In the genomic region with DNA sequence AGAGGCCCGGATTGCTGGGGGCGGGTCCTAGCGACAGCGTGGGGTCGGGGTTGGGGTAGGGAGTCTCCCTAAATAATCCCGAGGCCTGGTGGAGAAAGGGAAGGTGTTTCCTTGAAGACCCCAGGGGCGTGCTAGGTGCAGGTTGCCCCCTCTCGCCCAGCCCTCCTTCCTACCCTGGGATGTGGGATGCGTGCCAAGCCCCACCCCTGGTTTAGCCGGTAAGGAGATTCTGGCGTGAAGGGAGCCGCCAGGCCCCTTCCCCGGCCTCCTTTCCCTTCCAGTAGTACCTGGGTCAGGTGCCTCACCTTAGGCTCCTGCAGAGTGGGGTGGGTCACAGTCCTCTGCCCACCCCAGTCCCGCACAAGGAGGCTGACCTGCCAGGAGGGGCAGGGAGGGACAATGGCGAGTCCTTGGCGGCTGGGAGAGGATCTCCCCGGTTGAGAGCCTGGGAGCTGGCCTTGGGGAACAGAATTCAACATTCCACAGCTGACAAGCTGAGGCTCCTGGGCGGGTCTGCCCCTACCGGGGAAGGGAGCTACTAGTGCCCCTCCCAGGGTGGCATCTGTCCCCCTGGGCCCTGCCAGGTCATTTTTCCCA, we compare ENCODE assay signal across 8 cellular contexts. TPM values are rescaled to one million over a fixed set of nuclear protein-coding genes. Genes with fewer than 3 reads are reported as not detected.
DNase-seq lines count a peak whose midpoint lies in the region; ATAC-seq and TF ChIP-seq lines count a peak whose summit lies in the region.

No MANE protein-coding gene starts in this region.

- peak overlapping the region; percentile 72 for H3K4me3 ChIP-seq in Caco-2 (ENCODE audit: low read depth, low read length)
- H3K4me3 ChIP-seq in IMR-90 (ENCODE audit: insufficient read depth, low read depth, low read length): peak overlapping the region; percentile 76
- H3K4me3 ChIP-seq in iPS-11a (ENCODE audit: low read depth, low read length): peak overlapping the region; percentile 66
- H3K4me3 ChIP-seq in skeletal muscle cell (ENCODE audit: low read depth, low read length): peak overlapping the region; percentile 78

- no peaks in the 10 kb centered on the region for H3K4me1 Mint-ChIP-seq in Caco-2 (ENCODE audit: low read depth, unreplicated experiment)
- peaks cover 60% of the 10 kb centered on the region for H3K4me1 Mint-ChIP-seq in activated naive CD8-positive, alpha-beta T cell treated with anti-CD3 and anti-CD28 coated beads, Interleukin-2, amount 50 U/mL, for 24 hours

- H3K79me1 ChIP-seq in IMR-90 (ENCODE audit: low read depth in 1 of 2, low read length in 2 of 2): peaks cover 4 to 38% of the 10 kb centered on the region in 2 experiments

- ATAC-seq in IMR-90 (ENCODE audit: low read depth) (no peak), HG03196 (IDR thresholded peaks at IDR 0.05; ENCODE audit: unreplicated experiment) (no peak), GM21367 (IDR thresholded peaks at IDR 0.05; ENCODE audit: unreplicated experiment) (no peak)
- no peak for ATAC-seq in activated naive CD8-positive, alpha-beta T cell treated with anti-CD3 and anti-CD28 coated beads, Interleukin-2, amount 50 U/mL, for 24 hours

- 0 out of 2 replicates have a peak overlapping the region, but pooled peaks have one; percentile 41 for H3K23ac ChIP-seq in IMR-90 (ENCODE audit: low read depth, low read length)

- peaks cover 28% of the 10 kb centered on the region for H4K20me1 ChIP-seq in IMR-90 (ENCODE audit: insufficient read depth, low read length)

- BruUV-seq in Caco-2 (replicated peaks; lab: Mats Ljungman, UMichigan) (no TSS peak), IMR-90 (replicated peaks; lab: Mats Ljungman, UMichigan) (no TSS peak)

- dilution Hi-C loops in IMR-90 (cut with HindIII; ENCODE audit: low sequenced_read_pairs, unreplicated experiment): no loop called here

- peak overlapping the region; percentile 85 for H3K9ac ChIP-seq in IMR-90 (ENCODE audit: low read depth, low read length)

- peak overlapping the region; percentile 73 to 92; a peak in 3 of 4 replicates for H4K8ac ChIP-seq in IMR-90 (ENCODE audit: low read depth in 2 of 2, low read length in 2 of 2)

- H3K9me3 ChIP-seq in Caco-2: no peaks in the 10 kb centered on the region
- H3K9me3 ChIP-seq in IMR-90 (ENCODE audit: control insufficient read depth, insufficient read depth, low read length): no peaks in the 10 kb centered on the region

- no peak overlapping the region for H2BK20ac ChIP-seq in IMR-90 (ENCODE audit: low read depth, low read length)

- intact Hi-C loops in Caco-2 (cut with micrococcal nuclease; ENCODE audit: unreplicated experiment): loop anchor here (2.0 kb wide), 1 partner anchor 69 kb away; no protein-coding TSS in a partner anchor
- intact Hi-C loops in IMR-90 (cut with micrococcal nuclease): loop anchor here (1.0 to 10.0 kb wide), 2 partner anchors 74 to 233 kb away; a partner anchor contains a TSS

- peak overlapping the region; percentile 87 for H2AK5ac ChIP-seq in IMR-90 (ENCODE audit: low read depth, low read length)

- H3K18ac ChIP-seq in IMR-90 (ENCODE audit: low read depth, low read length): no peak overlapping the region

- WGBS in IMR-90 (ENCODE audit: extremely low coverage in 2 of 2, insufficient read length in 1 of 2), 2 experiments: no CpG with 5 or more reads among the region's 19 CpGs

- peak overlapping the region; percentile 96 for H2AK9ac ChIP-seq in IMR-90 (replicated peaks; ENCODE audit: low read depth, low read length, poor library complexity)

- no peak overlapping the region for H3K27ac Mint-ChIP-seq in Caco-2 (ENCODE audit: unreplicated experiment)
- no peak overlapping the region for H3K27ac Mint-ChIP-seq in activated naive CD8-positive, alpha-beta T cell treated with anti-CD3 and anti-CD28 coated beads, Interleukin-2, amount 50 U/mL, for 24 hours

- TF ChIP-seq CTCF in Caco-2 (IDR thresholded peaks at IDR 0.05; ENCODE audit: insufficient read depth in 1 of 2, low read depth in 1 of 2, low read length in 1 of 2, severe bottlenecking in 1 of 2, unreplicated experiment in 1 of 2) (no peak), IMR-90 (conservative IDR thresholded peaks at IDR 0.05; ENCODE audit: low read depth, low read length) (no peak)

- H2BK5ac ChIP-seq in IMR-90 (ENCODE audit: low read depth, low read length, poor library complexity, severe bottlenecking): no peak overlapping the region

- no peak overlapping the region; the same call in 1 of the 2 replicates for H4K5ac ChIP-seq in IMR-90 (ENCODE audit: low read depth, low read length)

- no peak for TF ChIP-seq POLR2A in IMR-90 (IDR thresholded peaks at IDR 0.05; ENCODE audit: low read depth, low read length)

- H3K27me3 ChIP-seq in Caco-2 (replicated peaks; ENCODE audit: control insufficient read depth, insufficient read depth, low read length) (no peaks in the 10 kb centered on the region), IMR-90 (ENCODE audit: control insufficient read depth, insufficient read depth, low read length) (no peaks in the 10 kb centered on the region; the same call in 1 of the 2 replicates)

- H2AFZ ChIP-seq in IMR-90 (replicated peaks; ENCODE audit: low read length, poor library complexity): peak overlapping the region; percentile 93

- CTCF ChIA-PET in Caco-2 (lab: Charles Lee): interaction anchor here (0.6 to 1.4 kb wide), 5 partner anchors 10 to 930 kb away, joined by 3 to 8 read pairs (median 4); a partner anchor contains a TSS
- CTCF ChIA-PET in IMR-90 (lab: Yijun Ruan, JAX): interaction anchor here (0.5 to 2.0 kb wide), 4 partner anchors 13 to 259 kb away, joined by 3 to 13 read pairs (median 5); a partner anchor contains a TSS

- H3K4me1 ChIP-seq in Caco-2 (peaks cover 10% of the 10 kb centered on the region), IMR-90 (ENCODE audit: control insufficient read depth, insufficient read depth, low read length) (peaks cover 10% of the 10 kb centered on the region; the same call in 1 of the 2 replicates)

- H2BK15ac ChIP-seq in IMR-90 (ENCODE audit: low read depth, low read length): no peak overlapping the region

- peaks cover 13% of the 10 kb centered on the region; the same call in 1 of the 2 replicates for H3K9me1 ChIP-seq in IMR-90 (ENCODE audit: insufficient read depth, low read length)

- no peak overlapping the region for H2BK120ac ChIP-seq in IMR-90 (ENCODE audit: low read depth, low read length)

- H3K4me2 ChIP-seq in IMR-90 (ENCODE audit: low read depth, low read length): peak overlapping the region; percentile 95

- H3K27me3 Mint-ChIP-seq in Caco-2 (ENCODE audit: insufficient read depth, unreplicated experiment): no peaks in the 10 kb centered on the region
- peaks cover 2% of the 10 kb centered on the region for H3K27me3 Mint-ChIP-seq in activated naive CD8-positive, alpha-beta T cell treated with anti-CD3 and anti-CD28 coated beads, Interleukin-2, amount 50 U/mL, for 24 hours

- in situ Hi-C loops in IMR-90 (cut with MboI; ENCODE audit: low sequenced_read_pairs): no loop called here

- H3K9me3 Mint-ChIP-seq in Caco-2 (ENCODE audit: unreplicated experiment): no peaks in the 10 kb centered on the region
- no peaks in the 10 kb centered on the region for H3K9me3 Mint-ChIP-seq in activated naive CD8-positive, alpha-beta T cell treated with anti-CD3 and anti-CD28 coated beads, Interleukin-2, amount 50 U/mL, for 24 hours

- peak overlapping the region; percentile 45 for H4K91ac ChIP-seq in IMR-90 (ENCODE audit: insufficient read depth, low read depth, low read length)

- H3K4ac ChIP-seq in IMR-90 (ENCODE audit: low read depth, low read length): peak overlapping the region; percentile 52; the same call in 1 of the 2 replicates

- peak overlapping the region; percentile 71 for H3K4me3 Mint-ChIP-seq in Caco-2 (ENCODE audit: unreplicated experiment)
- peak overlapping the region; percentile 83 for H3K4me3 Mint-ChIP-seq in activated naive CD8-positive, alpha-beta T cell treated with anti-CD3 and anti-CD28 coated beads, Interleukin-2, amount 50 U/mL, for 24 hours

- DNase-seq in Caco-2 (peak in 1 of 2 experiments; percentile 21), IMR-90 (no peak), skeletal muscle cell (ENCODE audit: low read depth) (no peak)
- DNase-seq in activated naive CD8-positive, alpha-beta T cell treated with anti-CD3 and anti-CD28 coated beads, Interleukin-2, amount 50 U/mL, for 24 hours: no peak
- no peak for DNase-seq in NK-92 treated with Interleukin-12 subunit alpha and Interleukin-12 subunit beta, amount 100 ng/mL, for 24 hours (lab: John Stamatoyannopoulos, UW)

- peak overlapping the region; percentile 51 for H3K27ac ChIP-seq in IMR-90 (ENCODE audit: insufficient read depth, low read length)

- H3K14ac ChIP-seq in IMR-90 (replicated peaks; ENCODE audit: low read depth, low read length): no peak overlapping the region; the same call in 1 of the 2 replicates

- no peaks in the 10 kb centered on the region for H3K36me3 ChIP-seq in Caco-2 (ENCODE audit: control insufficient read depth, insufficient read depth, low read length)
- peaks cover 3% of the 10 kb centered on the region; the same call in 1 of the 2 replicates for H3K36me3 ChIP-seq in IMR-90 (ENCODE audit: control insufficient read depth, insufficient read depth, low read length)

- no peak for TF ChIP-seq RAD21 in IMR-90 (IDR thresholded peaks at IDR 0.05; ENCODE audit: low read length)

- H3K56ac ChIP-seq in IMR-90 (ENCODE audit: extremely low read depth, insufficient read depth, low read length): peak overlapping the region; percentile 22; the same call in 1 of the 2 replicates

- peaks cover 4% of the 10 kb centered on the region for H3K36me3 Mint-ChIP-seq in Caco-2 (ENCODE audit: insufficient read depth, unreplicated experiment)
- no peaks in the 10 kb centered on the region for H3K36me3 Mint-ChIP-seq in activated naive CD8-positive, alpha-beta T cell treated with anti-CD3 and anti-CD28 coated beads, Interleukin-2, amount 50 U/mL, for 24 hours (ENCODE audit: low read depth)

- POLR2A ChIA-PET in Caco-2 (lab: Charles Lee): interaction anchor here (0.6 kb wide), 2 partner anchors 8 to 144 kb away, joined by 3 to 10 read pairs; no protein-coding TSS in a partner anchor
- POLR2A ChIA-PET in IMR-90 (lab: Charles Lee; ENCODE audit: unreplicated experiment): no interaction called here

RNA-seq across cellular contexts. Expression of a gene that starts 0.7 kb away (rescaled TPM):
- total RNA-seq in Caco-2 (2022) (19.6 and 20.5 TPM in 2 replicates), IMR-90 (2012; rRNA removed) (34.2 and 35.3 TPM in 2 replicates)
- 40.9 and 41.6 TPM in 2 replicates for polyA plus RNA-seq in IMR-90 (2012; rRNA removed)
- polyA plus RNA-seq in IMR-90 (2012; cell fraction: cytosol; rRNA removed): 40.1 and 58.5 TPM in 2 replicates
- polyA plus RNA-seq in IMR-90 (2012; cell fraction: nucleus; rRNA removed; ENCODE audit: low replicate concordance): 74.1 and 106 TPM in 2 replicates

RNA-seq across cellular contexts. Expression of a gene that starts 17.5 kb away (rescaled TPM):
- total RNA-seq in Caco-2 (2022): not detected in 2 replicates
- not detected in 2 replicates for total RNA-seq in IMR-90 (2012; rRNA removed)
- polyA plus RNA-seq in IMR-90 (2012; rRNA removed): not detected in 2 replicates
- not detected in 2 replicates for polyA plus RNA-seq in IMR-90 (2012; cell fraction: cytosol; rRNA removed)
- polyA plus RNA-seq in IMR-90 (2012; cell fraction: nucleus; rRNA removed; ENCODE audit: low replicate concordance): not detected in 2 replicates

RNA-seq across cellular contexts. Expression of a gene that starts 17.6 kb away (rescaled TPM):
- not detected in 2 replicates for total RNA-seq in Caco-2 (2022)
- not detected in 2 replicates for total RNA-seq in IMR-90 (2012; rRNA removed)
- polyA plus RNA-seq in IMR-90 (2012; rRNA removed): 0.40 and 0.41 TPM in 2 replicates
- polyA plus RNA-seq in IMR-90 (2012; cell fraction: cytosol; rRNA removed): 0.52 and 0.58 TPM in 2 replicates
- 0.51 and 0.54 TPM in 2 replicates for polyA plus RNA-seq in IMR-90 (2012; cell fraction: nucleus; rRNA removed; ENCODE audit: low replicate concordance)

RNA-seq across cellular contexts. Expression of a gene that starts 38.0 kb away (rescaled TPM):
- total RNA-seq in Caco-2 (2022): 3.9 and 5.2 TPM in 2 replicates
- 2.5 and 3.0 TPM in 2 replicates for total RNA-seq in IMR-90 (2012; rRNA removed)
- polyA plus RNA-seq in IMR-90 (2012; rRNA removed): 4.7 and 5.1 TPM in 2 replicates
- 3.6 TPM in 2 replicates for polyA plus RNA-seq in IMR-90 (2012; cell fraction: cytosol; rRNA removed)
- 1.4 and 2.5 TPM in 2 replicates for polyA plus RNA-seq in IMR-90 (2012; cell fraction: nucleus; rRNA removed; ENCODE audit: low replicate concordance)
